ENCODE assay signal across 9 cellular contexts in the genomic region with DNA sequence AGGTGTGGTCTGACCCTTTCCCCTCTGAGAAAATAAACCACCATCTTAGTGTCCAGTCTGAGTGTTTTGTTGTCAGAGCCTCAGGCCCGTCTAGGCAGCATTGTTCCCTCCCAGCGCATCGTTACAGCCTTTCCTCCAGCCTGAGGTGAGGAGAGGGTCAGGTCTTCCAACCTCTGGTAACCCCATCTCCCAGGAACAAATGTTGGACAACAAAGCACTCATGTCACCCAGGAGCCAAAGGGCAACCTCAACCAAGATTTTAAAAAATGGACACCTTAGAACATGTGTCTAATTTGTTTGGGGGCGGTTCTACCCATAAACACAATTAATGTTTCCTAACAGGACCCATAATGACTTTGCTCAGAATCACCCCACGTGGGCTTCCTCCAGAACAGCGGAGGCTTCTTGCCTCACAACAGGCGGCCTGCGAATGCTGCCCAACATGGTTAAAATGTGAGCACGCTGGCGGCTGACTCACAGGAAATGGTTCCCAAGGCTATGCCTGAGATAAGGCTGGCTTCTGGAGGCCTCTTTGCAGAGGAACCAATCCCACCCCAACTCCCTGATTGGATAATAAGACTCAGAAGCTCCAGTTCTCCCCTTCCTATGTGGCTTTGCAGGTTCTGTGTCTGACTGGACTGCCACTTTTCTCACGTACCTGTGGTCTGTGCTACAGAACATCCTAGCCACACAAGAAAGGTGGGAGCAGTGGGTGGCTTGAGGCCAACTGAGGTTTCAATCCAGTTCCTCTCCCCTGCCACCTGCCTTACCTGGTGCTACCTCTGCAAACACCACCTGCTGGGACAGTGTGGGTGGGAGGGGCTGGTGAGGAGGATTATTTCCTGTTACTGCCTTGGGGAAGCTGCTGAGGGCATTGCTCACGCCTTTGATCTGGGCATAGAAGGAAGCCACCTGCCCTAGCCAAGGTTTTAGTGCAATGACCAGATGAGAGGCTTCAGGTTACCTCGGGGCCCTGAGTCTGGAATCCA.
A peak's percentile ranks its signal among the peaks of the same experiment; 100 is the strongest.
DNase-seq lines count a peak whose midpoint lies in the region; ATAC-seq and TF ChIP-seq lines count a peak whose summit lies in the region.
"Had no signal": no experiment of that assay in that cellular context is flagged by ENCODE, and none has a peak within 500 bp of the region (broad histone marks: within the 10 kb centered on the region; RNA-seq: fewer than 3 reads in every experiment).

No MANE protein-coding gene starts in this region.

- peaks cover 53% of the 10 kb centered on the region for H3K4me1 Mint-ChIP-seq in memory B cell

- DNase-seq in BE2C (peak; percentile 49), Kasumi-1 (lab: John Stamatoyannopoulos, UW) (peak; percentile 94 to 97), SW480 (ENCODE audit: low spot score) (peak; percentile 99), brain microvascular endothelial cell (peak; percentile 98), memory B cell (ENCODE audit: low spot score in 2 of 2) (no peak), tibial artery (peak; percentile 60 to 77), kidney glomerular epithelial cell (lab: John Stamatoyannopoulos, UW) (no peak), anterior cingulate cortex (lab: John Stamatoyannopoulos, UW) (no peak)

- no peaks in the 10 kb centered on the region for H3K9me3 Mint-ChIP-seq in memory B cell
- H3K9me3 Mint-ChIP-seq: dendritic cell treated with granulocyte-macrophage colony-stimulating factor and Interleukin-4, amounts not matched to agents 40 ng/mL and 50 ng/mL, for 4 days had no signal

- H3K9me3 ChIP-seq in BE2C (no peaks in the 10 kb centered on the region), tibial artery (no peaks in the 10 kb centered on the region)

- H3K36me3 Mint-ChIP-seq in memory B cell: no peaks in the 10 kb centered on the region

- H3K27me3 ChIP-seq in BE2C (no peaks in the 10 kb centered on the region), brain microvascular endothelial cell (replicated peaks) (no peaks in the 10 kb centered on the region), tibial artery (no peaks in the 10 kb centered on the region)

- H3K4me3 ChIP-seq in BE2C (ENCODE audit: low read depth, low read length) (no peak overlapping the region), brain microvascular endothelial cell (ENCODE audit: low read depth, low read length) (no peak overlapping the region), tibial artery (no peak overlapping the region)

- H3K27me3 Mint-ChIP-seq in memory B cell: no peaks in the 10 kb centered on the region
- H3K27me3 Mint-ChIP-seq: dendritic cell treated with granulocyte-macrophage colony-stimulating factor and Interleukin-4, amounts not matched to agents 40 ng/mL and 50 ng/mL, for 4 days had no signal

- H3K36me3 ChIP-seq in BE2C: no peaks in the 10 kb centered on the region
- no peaks in the 10 kb centered on the region for H3K36me3 ChIP-seq in brain microvascular endothelial cell (replicated peaks)
- no peaks in the 10 kb centered on the region for H3K36me3 ChIP-seq in tibial artery

- peak overlapping the region; percentile 69 for H3K27ac Mint-ChIP-seq in memory B cell
- H3K27ac Mint-ChIP-seq: dendritic cell treated with granulocyte-macrophage colony-stimulating factor and Interleukin-4, amounts not matched to agents 40 ng/mL and 50 ng/mL, for 4 days had no signal

- H3K4me3 Mint-ChIP-seq in memory B cell: no peak overlapping the region
- H3K4me3 Mint-ChIP-seq: dendritic cell treated with granulocyte-macrophage colony-stimulating factor and Interleukin-4, amounts not matched to agents 40 ng/mL and 50 ng/mL, for 4 days had no signal

- H3K4me1 ChIP-seq in BE2C (peaks cover 24% of the 10 kb centered on the region), tibial artery (peaks cover 0 to 18% (median 4%) of the 10 kb centered on the region in 4 donors)

- in situ Hi-C loops in brain microvascular endothelial cell (cut with HindIII; ENCODE audit: low pct_ligation_motif_present, low sequenced_read_pairs): no loop called here

- no peak for TF ChIP-seq CTCF in BE2C (IDR thresholded peaks at IDR 0.05; ENCODE audit: low read depth, low read length)
- no peak for TF ChIP-seq CTCF in brain microvascular endothelial cell (IDR thresholded peaks at IDR 0.05; ENCODE audit: low read depth, low read length, missing control alignments)
- no peak for TF ChIP-seq CTCF in tibial artery (IDR thresholded peaks at IDR 0.05)

- intact Hi-C loops in tibial artery (cut with DNase I; ENCODE audit: low total_unique reads): no loop called here

- H3K27ac ChIP-seq in brain microvascular endothelial cell (peak overlapping the region; percentile 79), tibial artery (peak overlapping the region in 1 of 2 donors; percentile 20)

- peak; percentile 61 for ATAC-seq in memory B cell (ENCODE audit: low read depth)

Comparison
In these comparisons a context has a peak if more than half of its experiments do, and no peak if none do; other contexts are left out.
1. DNase-seq: peak in BE2C (single experiment), Kasumi-1 (2 of 2), SW480 (single experiment), brain microvascular endothelial cell (single experiment) and tibial artery (2 of 2); none in memory B cell (0 of 2), kidney glomerular epithelial cell (single experiment) and anterior cingulate cortex (0 of 58).